18 cellular contexts compared by ENCODE assay signal in genomic region chr21:38067086-38067739, GRCh38.
A peak's percentile ranks its signal among the peaks of the same experiment; 100 is the strongest.
DNase-seq lines count a peak whose midpoint lies in the region; ATAC-seq, FAIRE-seq and TF ChIP-seq lines count a peak whose summit lies in the region.
"Had no signal": no experiment of that assay in that cellular context is flagged by ENCODE, and none has a peak within 500 bp of the region (broad histone marks: within the 10 kb centered on the region; RNA-seq: fewer than 3 reads in every experiment).

No MANE protein-coding gene starts in this region.

- no peaks in the 10 kb centered on the region for H3K4me1 ChIP-seq in GM23338 (ENCODE audit: insufficient read depth)
- H3K4me1 ChIP-seq in astrocyte (ENCODE audit: insufficient read depth, low read length), result no peaks in the 10 kb centered on the region
- H3K4me1 ChIP-seq in skeletal muscle tissue (ENCODE audit: control insufficient read depth in 3 of 3, insufficient read depth in 3 of 3, low read length in 3 of 3), result peaks cover 0 to 6% (median 2%) of the 10 kb centered on the region in 3 donors
- H3K4me1 ChIP-seq: BE2C had no signal

- H3K4me3 Mint-ChIP-seq in GM23338 (no peak overlapping the region), astrocyte (ENCODE audit: unreplicated experiment) (no peak overlapping the region)
- H3K4me3 Mint-ChIP-seq: CD4-positive, alpha-beta T cell; IgD-negative memory B cell had no signal

- H3K36me3 Mint-ChIP-seq in GM23338 (ENCODE audit: low read depth), result no peaks in the 10 kb centered on the region
- H3K36me3 Mint-ChIP-seq in astrocyte (ENCODE audit: low read depth, unreplicated experiment), result no peaks in the 10 kb centered on the region
- H3K36me3 Mint-ChIP-seq: IgD-negative memory B cell had no signal

- H3K4me1 Mint-ChIP-seq in GM23338 (no peaks in the 10 kb centered on the region), astrocyte (ENCODE audit: low read depth, unreplicated experiment) (peaks cover 5% of the 10 kb centered on the region)
- H3K4me1 Mint-ChIP-seq: IgD-negative memory B cell had no signal

- no peaks in the 10 kb centered on the region for H3F3A ChIP-seq in GM23338 (replicated peaks; ENCODE audit: low read depth)

- no peak for FAIRE-seq in astrocyte (lab: Jason Lieb, UNC)
- FAIRE-seq: GM19239, H54, HTR-8/SVneo, RCC 7860 had no signal

- no peak overlapping the region for H3K27ac ChIP-seq in GM23338 (ENCODE audit: low read depth)
- no peak overlapping the region for H3K27ac ChIP-seq in astrocyte (ENCODE audit: low read depth, low read length)
- H3K27ac ChIP-seq in skeletal muscle tissue (ENCODE audit: low read depth, low read length), result peak overlapping the region; percentile 67

- H3K36me3 ChIP-seq in GM23338 (ENCODE audit: insufficient read depth), result no peaks in the 10 kb centered on the region
- no peaks in the 10 kb centered on the region for H3K36me3 ChIP-seq in astrocyte (ENCODE audit: insufficient read depth, low read length)
- H3K36me3 ChIP-seq in skeletal muscle tissue (ENCODE audit: control insufficient read depth in 3 of 3, insufficient read depth in 3 of 3, low read length in 3 of 3), result no peaks in the 10 kb centered on the region
- H3K36me3 ChIP-seq: BE2C had no signal

- H3K9me3 Mint-ChIP-seq in GM23338 (peaks cover 2% of the 10 kb centered on the region; the same call in 1 of the 3 replicates), astrocyte (ENCODE audit: unreplicated experiment) (no peaks in the 10 kb centered on the region)
- H3K9me3 Mint-ChIP-seq: CD4-positive, alpha-beta T cell had no signal

- H3K9ac ChIP-seq in astrocyte (ENCODE audit: low read length) (no peak overlapping the region), skeletal muscle tissue (ENCODE audit: low read depth in 1 of 3, low read length in 3 of 3) (no peak overlapping the region)

- no peak overlapping the region for H3K4me2 ChIP-seq in GM23338
- H3K4me2 ChIP-seq in astrocyte (ENCODE audit: low read length), result no peak overlapping the region

- H4K20me1 ChIP-seq in GM23338 (replicated peaks; ENCODE audit: insufficient read depth), result no peaks in the 10 kb centered on the region
- H4K20me1 ChIP-seq in astrocyte (ENCODE audit: insufficient read depth, low read length), result no peaks in the 10 kb centered on the region

- H3K27ac Mint-ChIP-seq in GM23338 (0 out of 2 replicates have a peak overlapping the region, but pooled peaks have one; percentile 18), astrocyte (ENCODE audit: unreplicated experiment) (peak overlapping the region; percentile 13)
- H3K27ac Mint-ChIP-seq: CD4-positive, alpha-beta T cell; IgD-negative memory B cell had no signal

- no peak for DNase-seq in GM23338 (ENCODE audit: low spot score)
- no peak for DNase-seq in astrocyte (ENCODE audit: low read depth)
- DNase-seq in fibroblast of the aortic adventitia (ENCODE audit: low read depth), result peak; percentile 6
- no peak for DNase-seq in NCI-H446 treated with DMSO at 0.1 percent for 48 hours (lab: John Stamatoyannopoulos, UW)
- DNase-seq: ACHN; BE2C; CD4-positive, alpha-beta T cell; NCI-H187 treated with DMSO at 0.1 percent for 48 hours; NCI-H345; NCI-H69 had no signal

- peaks cover 4% of the 10 kb centered on the region; the same call in 1 of the 2 replicates for H3K9me2 ChIP-seq in GM23338 (ENCODE audit: insufficient read depth)

- H3K27me3 ChIP-seq in GM23338 (ENCODE audit: insufficient read depth) (no peaks in the 10 kb centered on the region), astrocyte (ENCODE audit: insufficient read depth, low read length) (no peaks in the 10 kb centered on the region), skeletal muscle tissue (ENCODE audit: control insufficient read depth in 3 of 3, insufficient read depth in 3 of 3, low read length in 3 of 3) (no peaks in the 10 kb centered on the region)
- H3K27me3 ChIP-seq: BE2C had no signal

- H3K4me3 ChIP-seq in GM23338, result no peak overlapping the region
- no peak overlapping the region for H3K4me3 ChIP-seq in astrocyte (ENCODE audit: insufficient read depth, low read depth, low read length)
- no peak overlapping the region for H3K4me3 ChIP-seq in fibroblast of the aortic adventitia (ENCODE audit: low read depth, low read length)
- no peak overlapping the region for H3K4me3 ChIP-seq in skeletal muscle tissue (ENCODE audit: low read length in 3 of 3)

- no peak for TF ChIP-seq CTCF in GM23338 (conservative IDR thresholded peaks at IDR 0.05; ENCODE audit: low read depth in 2 of 2)
- no peak for TF ChIP-seq CTCF in astrocyte (IDR thresholded peaks at IDR 0.05; ENCODE audit: insufficient read depth, low read depth, low read length)
- no peak for TF ChIP-seq CTCF in fibroblast of the aortic adventitia (IDR thresholded peaks at IDR 0.05; ENCODE audit: insufficient read depth, low read length)

- H3K27me3 Mint-ChIP-seq in GM23338 (ENCODE audit: insufficient read depth, low read depth, poor library complexity) (no peaks in the 10 kb centered on the region), astrocyte (ENCODE audit: low read depth, unreplicated experiment) (peaks cover 11% of the 10 kb centered on the region)

- ATAC-seq in GM23338 (no peak), HG03354 (IDR thresholded peaks at IDR 0.05; ENCODE audit: poor library complexity, severe bottlenecking, unreplicated experiment) (no peak), HG03460 (IDR thresholded peaks at IDR 0.05; ENCODE audit: unreplicated experiment) (no peak)

- no peaks in the 10 kb centered on the region for H3K9me3 ChIP-seq in astrocyte (ENCODE audit: insufficient read depth, low read depth, low read length)
- no peaks in the 10 kb centered on the region for H3K9me3 ChIP-seq in skeletal muscle tissue (ENCODE audit: control insufficient read depth in 3 of 3, low read length in 3 of 3)
- H3K9me3 ChIP-seq: BE2C had no signal

- H2AFZ ChIP-seq in GM23338 (no peak overlapping the region), astrocyte (ENCODE audit: low read depth, low read length) (no peak overlapping the region)

- H3K79me2 ChIP-seq in GM23338 (replicated peaks; ENCODE audit: insufficient read depth) (no peaks in the 10 kb centered on the region), astrocyte (ENCODE audit: insufficient read depth, low read length) (no peaks in the 10 kb centered on the region)

TF ChIP-seq in GM23338, 12 proteins besides CTCF, POLR2A, EP300 and RAD21 (continues in another document):
- TF ChIP-seq NANOG (IDR thresholded peaks at IDR 0.05; ENCODE audit: borderline replicate concordance), result no peak
- TF ChIP-seq JUNB (IDR thresholded peaks at IDR 0.05; ENCODE audit: unreplicated experiment), result no peak
- TF ChIP-seq CREB1 (CRISPR knock-in tag; IDR thresholded peaks at IDR 0.05; ENCODE audit: low read depth), result no peak
- TF ChIP-seq EZH2phosphoT487 (IDR thresholded peaks at IDR 0.05; ENCODE audit: unreplicated experiment), result no peak
- TF ChIP-seq POLR2AphosphoS5 (IDR thresholded peaks at IDR 0.05; ENCODE audit: low read depth), result no peak
